In the genomic region with DNA sequence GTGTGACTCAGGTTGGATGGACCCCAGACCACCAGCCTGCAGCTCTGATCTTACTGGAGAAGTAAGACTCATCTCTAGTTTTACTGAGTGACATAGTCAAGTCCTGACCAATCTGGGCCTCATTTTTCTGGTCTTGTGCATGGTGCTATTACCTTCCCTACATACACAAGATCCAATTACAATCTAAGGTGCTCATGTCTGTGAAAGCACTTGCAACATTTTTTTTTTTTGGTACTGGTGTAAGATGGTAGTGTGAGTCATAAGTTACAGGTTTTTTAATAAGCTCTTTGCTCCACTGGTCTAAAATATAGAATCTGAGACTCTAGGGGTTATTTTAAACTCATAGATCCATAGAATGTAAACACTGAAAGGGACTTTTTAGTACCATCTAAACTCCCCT, we compare ENCODE assay signal across 24 cellular contexts.
"Had no signal": no experiment of that assay in that cellular context is flagged by ENCODE, and none has a peak within 500 bp of the region (broad histone marks: within the 10 kb centered on the region; RNA-seq: fewer than 3 reads in every experiment).

No MANE protein-coding gene starts in this region.

- H3K27ac Mint-ChIP-seq: activated CD4-positive, alpha-beta T cell treated with anti-CD3 and anti-CD28 coated beads, Interleukin-2, amount 10 ng/mL, durations not matched to agents 24 days and 14 days; activated CD8-positive, alpha-beta memory T cell treated with anti-CD3 and anti-CD28 coated beads, Interleukin-2, amount 10 ng/mL, durations not matched to agents 7 days and 5 days; activated naive CD4-positive, alpha-beta T cell treated with anti-CD3 and anti-CD28 coated beads, Interleukin-2, amount 50 U/mL, for 24 hours; activated T-cell treated with anti-CD3 and anti-CD28 coated beads, Interleukin-2, amount 50 U/mL, for 24 hours; activated T-helper 1 cell treated with anti-CD3 and anti-CD28 coated beads, Interleukin-12 subunit alpha, Interleukin-12 subunit beta, Interleukin-2, Interleukin-4 antibody, amounts not matched to agents 30 ng/mL and 10 ng/mL and 1 ng/mL, durations not matched to agents 14 hours and 24 hours and 36 hours; IgD-negative memory B cell; T-helper 1 cell treated with Interleukin-12 subunit alpha and Interleukin-12 subunit beta and Interleukin-4 antibody, amounts not matched to agents 30 μg/mL and 1 μg/mL, for 36 hours; WTC11 had no signal

- H3K4me3 Mint-ChIP-seq: activated CD4-positive, alpha-beta T cell treated with anti-CD3 and anti-CD28 coated beads, Interleukin-2, amount 10 ng/mL, durations not matched to agents 24 days and 14 days; activated CD8-positive, alpha-beta memory T cell treated with anti-CD3 and anti-CD28 coated beads, Interleukin-2, amount 10 ng/mL, durations not matched to agents 7 days and 5 days; activated naive CD4-positive, alpha-beta T cell treated with anti-CD3 and anti-CD28 coated beads, Interleukin-2, amount 50 U/mL, for 24 hours; activated T-cell treated with anti-CD3 and anti-CD28 coated beads, Interleukin-2, amount 50 U/mL, for 24 hours; activated T-helper 1 cell treated with anti-CD3 and anti-CD28 coated beads, Interleukin-12 subunit alpha, Interleukin-12 subunit beta, Interleukin-2, Interleukin-4 antibody, amounts not matched to agents 30 ng/mL and 10 ng/mL and 1 ng/mL, durations not matched to agents 14 hours and 24 hours and 36 hours; IgD-negative memory B cell; T-helper 1 cell treated with Interleukin-12 subunit alpha and Interleukin-12 subunit beta and Interleukin-4 antibody, amounts not matched to agents 30 μg/mL and 1 μg/mL, for 36 hours; WTC11 had no signal

- H3K36me3 ChIP-seq: cardiac muscle cell, Peyer's patch had no signal

- H3K9me3 Mint-ChIP-seq: activated CD4-positive, alpha-beta T cell treated with anti-CD3 and anti-CD28 coated beads, Interleukin-2, amount 10 ng/mL, durations not matched to agents 24 days and 14 days; activated naive CD4-positive, alpha-beta T cell treated with anti-CD3 and anti-CD28 coated beads, Interleukin-2, amount 50 U/mL, for 24 hours; activated T-cell treated with anti-CD3 and anti-CD28 coated beads, Interleukin-2, amount 50 U/mL, for 24 hours; activated T-helper 1 cell treated with anti-CD3 and anti-CD28 coated beads, Interleukin-12 subunit alpha, Interleukin-12 subunit beta, Interleukin-2, Interleukin-4 antibody, amounts not matched to agents 30 ng/mL and 10 ng/mL and 1 ng/mL, durations not matched to agents 14 hours and 24 hours and 36 hours; IgD-negative memory B cell; T-helper 1 cell treated with Interleukin-12 subunit alpha and Interleukin-12 subunit beta and Interleukin-4 antibody, amounts not matched to agents 30 μg/mL and 1 μg/mL, for 36 hours; WTC11 had no signal

- H3K4me1 Mint-ChIP-seq: activated CD4-positive, alpha-beta T cell treated with anti-CD3 and anti-CD28 coated beads, Interleukin-2, amount 10 ng/mL, durations not matched to agents 24 days and 14 days; activated CD8-positive, alpha-beta memory T cell treated with anti-CD3 and anti-CD28 coated beads, Interleukin-2, amount 10 ng/mL, durations not matched to agents 7 days and 5 days; activated naive CD4-positive, alpha-beta T cell treated with anti-CD3 and anti-CD28 coated beads, Interleukin-2, amount 50 U/mL, for 24 hours; IgD-negative memory B cell had no signal

- H3K4me3 ChIP-seq: cardiac muscle cell, Peyer's patch had no signal

- H3K36me3 Mint-ChIP-seq: activated CD8-positive, alpha-beta memory T cell treated with anti-CD3 and anti-CD28 coated beads, Interleukin-2, amount 10 ng/mL, durations not matched to agents 7 days and 5 days; activated naive CD4-positive, alpha-beta T cell treated with anti-CD3 and anti-CD28 coated beads, Interleukin-2, amount 50 U/mL, for 24 hours; IgD-negative memory B cell; WTC11 had no signal

- H3K27me3 ChIP-seq: cardiac muscle cell, Peyer's patch had no signal

- ATAC-seq: activated CD8-positive, alpha-beta memory T cell treated with anti-CD3 and anti-CD28 coated beads, Interleukin-2, amount 10 ng/mL, durations not matched to agents 7 days and 5 days; WTC11 had no signal

- DNase-seq: activated CD4-positive, alpha-beta T cell treated with anti-CD3 and anti-CD28 coated beads, Interleukin-2, amount 10 ng/mL, durations not matched to agents 24 days and 14 days; activated CD4-positive, alpha-beta T cell treated with anti-CD3 and anti-CD28 coated beads, Interleukin-2, amount 50 U/mL, for 48 hours; activated CD4-positive, CD25-positive, alpha-beta regulatory T cell treated with anti-CD3 and anti-CD28 coated beads, Interleukin-2, amount 50 U/mL, for 72 hours; activated CD8-positive, alpha-beta memory T cell treated with anti-CD3 and anti-CD28 coated beads, Interleukin-2, amount 10 ng/mL, durations not matched to agents 7 days and 5 days; activated effector memory CD4-positive, alpha-beta T cell treated with Interleukin-2 at 50 U/mL for 16 hours; activated naive CD4-positive, alpha-beta T cell; activated T-cell treated with anti-CD3 and anti-CD28 coated beads, Interleukin-2, amount 50 U/mL, for 24 hours; aorta; KG1; NCI-H1092; NCI-H1930; NCI-H345; NCI-H510A; NK-92 treated with Interleukin-12 subunit alpha and Interleukin-12 subunit beta, amount 100 ng/mL, for 24 hours; OCI-M1; Peyer's patch; SHP77 treated with DMSO at 0.1 percent for 48 hours; T-helper 9 cell had no signal

- H3K27me3 Mint-ChIP-seq: activated CD4-positive, alpha-beta T cell treated with anti-CD3 and anti-CD28 coated beads, Interleukin-2, amount 10 ng/mL, durations not matched to agents 24 days and 14 days; activated CD8-positive, alpha-beta memory T cell treated with anti-CD3 and anti-CD28 coated beads, Interleukin-2, amount 10 ng/mL, durations not matched to agents 7 days and 5 days; activated naive CD4-positive, alpha-beta T cell treated with anti-CD3 and anti-CD28 coated beads, Interleukin-2, amount 50 U/mL, for 24 hours; activated T-cell treated with anti-CD3 and anti-CD28 coated beads, Interleukin-2, amount 50 U/mL, for 24 hours had no signal
